ENCODE assay signal across 22 cellular contexts in genomic region chr5:173011602-173012001, GRCh38. TPM values are rescaled to one million over a fixed set of nuclear protein-coding genes. Genes with fewer than 3 reads are reported as not detected.
DNase-seq lines count a peak whose midpoint lies in the region; ATAC-seq and FAIRE-seq lines count a peak whose summit lies in the region.
"Had no signal": no experiment of that assay in that cellular context is flagged by ENCODE, and none has a peak within 500 bp of the region (broad histone marks: within the 10 kb centered on the region; RNA-seq: fewer than 3 reads in every experiment).

No MANE protein-coding gene starts in this region.

- H3K27ac Mint-ChIP-seq in activated CD4-positive, alpha-beta T cell treated with anti-CD3 and anti-CD28 coated beads for 36 hours = peak overlapping the region; percentile 58
- H3K27ac Mint-ChIP-seq in T-helper 17 cell = peak overlapping the region; percentile 39
- H3K27ac Mint-ChIP-seq: type B pancreatic cell had no signal

- H3K9me3 ChIP-seq in T-helper 17 cell (ENCODE audit: control insufficient read depth, low read length, poor library complexity, severe bottlenecking) = no peaks in the 10 kb centered on the region
- H3K9me3 ChIP-seq: A549, adrenal gland had no signal

- peaks cover 16% of the 10 kb centered on the region for H3K36me3 Mint-ChIP-seq in activated CD4-positive, alpha-beta T cell treated with anti-CD3 and anti-CD28 coated beads for 36 hours (ENCODE audit: low read depth)
- no peaks in the 10 kb centered on the region for H3K36me3 Mint-ChIP-seq in T-helper 17 cell (ENCODE audit: low read depth)

- no peak for FAIRE-seq in GM19239 (lab: Jason Lieb, UNC)
- FAIRE-seq: A549, TTC549 had no signal

- peaks cover 58% of the 10 kb centered on the region for H3K4me1 Mint-ChIP-seq in activated CD4-positive, alpha-beta T cell treated with anti-CD3 and anti-CD28 coated beads for 36 hours
- H3K4me1 Mint-ChIP-seq in T-helper 17 cell = peaks cover 46% of the 10 kb centered on the region

- CTCF ChIA-PET in activated CD4-positive, alpha-beta T cell treated with anti-CD3 and anti-CD28 coated beads for 36 hours (lab: Charles Lee) = interaction anchor here (0.5 to 2.8 kb wide), 2 partner anchors 24 to 825 kb away, joined by 3 to 9 read pairs; no protein-coding TSS in a partner anchor

- no peaks in the 10 kb centered on the region for H3K9me3 Mint-ChIP-seq in activated CD4-positive, alpha-beta T cell treated with anti-CD3 and anti-CD28 coated beads for 36 hours (ENCODE audit: low read depth)
- H3K9me3 Mint-ChIP-seq: central memory CD8-positive, alpha-beta T cell; type B pancreatic cell had no signal

- POLR2A ChIA-PET in activated CD4-positive, alpha-beta T cell treated with anti-CD3 and anti-CD28 coated beads for 36 hours (lab: Charles Lee) = interaction anchor here (0.7 kb wide), 1 partner anchor 30 kb away, joined by 10 read pairs; no protein-coding TSS in a partner anchor

- ATAC-seq in activated CD4-positive, alpha-beta T cell treated with anti-CD3 and anti-CD28 coated beads for 36 hours = no peak
- no peak for ATAC-seq in T-helper 17 cell
- peak; percentile 12 for ATAC-seq in left lobe of liver
- ATAC-seq: SK-N-SH treated with all-trans-retinoic acid at 6 μM for 48 hours had no signal

- DNase-seq in activated CD4-positive, alpha-beta T cell treated with anti-CD3 and anti-CD28 coated beads for 36 hours = no peak
- DNase-seq in activated CD4-positive, alpha-beta T cell treated with anti-CD3 and anti-CD28 coated beads for 48 hours = no peak
- DNase-seq in T-helper 17 cell = no peak
- DNase-seq in left lobe of liver (ENCODE audit: low spot score) = peak; percentile 23
- DNase-seq in skeletal muscle cell (ENCODE audit: low read depth) = peak; percentile 9
- no peak for DNase-seq in mucosa of gallbladder (ENCODE audit: low spot score)
- DNase-seq in GM19239 (ENCODE audit: insufficient read length, low spot score) = no peak
- DNase-seq in kidney glomerular epithelial cell (lab: John Stamatoyannopoulos, UW) = no peak
- DNase-seq: activated CD4-positive, alpha-beta T cell treated with anti-CD3 and anti-CD28 coated beads, Interleukin-2, amount 50 U/mL, for 1 hour; C1 segment of cervical spinal cord; DND-41; H7; hippocampal formation; NCI-H2171 treated with DMSO at 0.1 percent for 48 hours; NCI-H748 treated with DMSO at 0.1 percent for 48 hours; PC-9 had no signal

- no peak overlapping the region for H3K4me3 ChIP-seq in skeletal muscle cell (ENCODE audit: low read depth, low read length)
- H3K4me3 ChIP-seq: A549, adrenal gland, PC-9 had no signal

- H3K4me3 Mint-ChIP-seq in activated CD4-positive, alpha-beta T cell treated with anti-CD3 and anti-CD28 coated beads for 36 hours = no peak overlapping the region
- no peak overlapping the region for H3K4me3 Mint-ChIP-seq in T-helper 17 cell
- H3K4me3 Mint-ChIP-seq: central memory CD8-positive, alpha-beta T cell; type B pancreatic cell had no signal

- no peaks in the 10 kb centered on the region for H3K27me3 Mint-ChIP-seq in activated CD4-positive, alpha-beta T cell treated with anti-CD3 and anti-CD28 coated beads for 36 hours
- H3K27me3 Mint-ChIP-seq in T-helper 17 cell = no peaks in the 10 kb centered on the region
- H3K27me3 Mint-ChIP-seq: central memory CD8-positive, alpha-beta T cell; type B pancreatic cell had no signal

- intact Hi-C loops in activated CD4-positive, alpha-beta T cell treated with anti-CD3 and anti-CD28 coated beads for 36 hours (cut with DNase I, micrococcal nuclease) = no loop called here

RNA-seq across cellular contexts. Expression of gene ATP6V0E1, which starts 28.0 kb away (rescaled TPM):
- 100 to 1,000 TPM; 102 to 109 TPM for total RNA-seq in activated CD4-positive, alpha-beta T cell treated with anti-CD3 and anti-CD28 coated beads for 36 hours
- total RNA-seq in T-helper 17 cell (100 to 1,000 TPM; 102 to 104 TPM), left lobe of liver (110 TPM), mucosa of gallbladder (260 TPM)

RNA-seq across cellular contexts. Expression of gene CREBRF, which starts 44.5 kb away (rescaled TPM):
- 10 to 100 TPM; 10.2 to 11.3 TPM for total RNA-seq in activated CD4-positive, alpha-beta T cell treated with anti-CD3 and anti-CD28 coated beads for 36 hours
- total RNA-seq in T-helper 17 cell (100 to 1,000 TPM in 1 of 2 donors, 10 to 100 TPM in 1; 93.8 to 110 TPM), left lobe of liver (10.2 TPM), mucosa of gallbladder (34.6 TPM)

RNA-seq across cellular contexts. Expression of gene RPL26L1, which starts 52.4 kb away (rescaled TPM):
- total RNA-seq in activated CD4-positive, alpha-beta T cell treated with anti-CD3 and anti-CD28 coated beads for 36 hours = 10 to 100 TPM; 62.8 to 72.6 TPM
- total RNA-seq in T-helper 17 cell (10 to 100 TPM; 13.9 to 17.7 TPM), left lobe of liver (16.3 TPM), mucosa of gallbladder (26.0 TPM)

Comparison
In these comparisons a context has a peak if more than half of its experiments do, and no peak if none do; other contexts are left out.
1. DNase-seq: peak in left lobe of liver (single experiment) and skeletal muscle cell (single experiment); none in activated CD4-positive, alpha-beta T cell treated with anti-CD3 and anti-CD28 coated beads for 36 hours (single experiment), activated CD4-positive, alpha-beta T cell treated with anti-CD3 and anti-CD28 coated beads for 48 hours (single experiment), T-helper 17 cell (0 of 3), mucosa of gallbladder (single experiment), GM19239 (single experiment) and kidney glomerular epithelial cell (single experiment).